19 cellular contexts compared by ENCODE assay signal in genomic region chr20:2463616-2464365, GRCh38.
"Had no signal": no experiment of that assay in that cellular context is flagged by ENCODE, and none has a peak within 500 bp of the region (broad histone marks: within the 10 kb centered on the region; RNA-seq: fewer than 3 reads in every experiment).

No MANE protein-coding gene starts in this region.

- ATAC-seq: left lung; stimulated activated naive CD8-positive, alpha-beta T cell treated with anti-CD3 and anti-CD28 coated beads, Interleukin-15, amount 100 ng/mL, for 72 hours had no signal

- H2AFZ ChIP-seq: neural progenitor cell had no signal

- H3K4me3 Mint-ChIP-seq: activated B cell treated with CpG ODN at 0.5 μM for 24 hours; activated CD4-positive, alpha-beta T cell treated with anti-CD3 and anti-CD28 coated beads, Interleukin-2, amount 10 ng/mL, durations not matched to agents 24 days and 14 days; activated T-helper 1 cell treated with anti-CD3 and anti-CD28 coated beads, Interleukin-12 subunit alpha, Interleukin-12 subunit beta, Interleukin-2, Interleukin-4 antibody, amounts not matched to agents 30 ng/mL and 10 ng/mL and 1 ng/mL, durations not matched to agents 14 hours and 24 hours and 36 hours; naive B cell; neural progenitor cell; stimulated activated naive CD8-positive, alpha-beta T cell treated with anti-CD3 and anti-CD28 coated beads, Interleukin-15, amount 100 ng/mL, for 72 hours; type B pancreatic cell had no signal

- H3K27me3 ChIP-seq: brain microvascular endothelial cell, left lung, neural progenitor cell, testis had no signal

- H3K9me3 ChIP-seq: left lung, testis had no signal

- H3K4me2 ChIP-seq: neural progenitor cell had no signal

- H3K27ac Mint-ChIP-seq: activated B cell treated with CpG ODN at 0.5 μM for 24 hours; activated CD4-positive, alpha-beta T cell treated with anti-CD3 and anti-CD28 coated beads, Interleukin-2, amount 10 ng/mL, durations not matched to agents 24 days and 14 days; activated T-helper 1 cell treated with anti-CD3 and anti-CD28 coated beads, Interleukin-12 subunit alpha, Interleukin-12 subunit beta, Interleukin-2, Interleukin-4 antibody, amounts not matched to agents 30 ng/mL and 10 ng/mL and 1 ng/mL, durations not matched to agents 14 hours and 24 hours and 36 hours; neural progenitor cell; progenitor cell of endocrine pancreas; type B pancreatic cell had no signal

- H3K9me3 Mint-ChIP-seq: activated B cell treated with CpG ODN at 0.5 μM for 24 hours; activated CD4-positive, alpha-beta T cell treated with anti-CD3 and anti-CD28 coated beads, Interleukin-2, amount 10 ng/mL, durations not matched to agents 24 days and 14 days; activated T-helper 1 cell treated with anti-CD3 and anti-CD28 coated beads, Interleukin-12 subunit alpha, Interleukin-12 subunit beta, Interleukin-2, Interleukin-4 antibody, amounts not matched to agents 30 ng/mL and 10 ng/mL and 1 ng/mL, durations not matched to agents 14 hours and 24 hours and 36 hours; naive B cell; neural progenitor cell; stimulated activated naive CD8-positive, alpha-beta T cell treated with anti-CD3 and anti-CD28 coated beads, Interleukin-15, amount 100 ng/mL, for 72 hours; type B pancreatic cell had no signal

- H3K4me3 ChIP-seq: coronary artery, left lung, neural progenitor cell, testis had no signal

- H3K9ac ChIP-seq: neural progenitor cell had no signal

- H3K27me3 Mint-ChIP-seq: activated B cell treated with CpG ODN at 0.5 μM for 24 hours; activated CD4-positive, alpha-beta T cell treated with anti-CD3 and anti-CD28 coated beads, Interleukin-2, amount 10 ng/mL, durations not matched to agents 24 days and 14 days; naive B cell; progenitor cell of endocrine pancreas; stimulated activated naive CD8-positive, alpha-beta T cell treated with anti-CD3 and anti-CD28 coated beads, Interleukin-15, amount 100 ng/mL, for 72 hours; type B pancreatic cell had no signal

- H3K27ac ChIP-seq: brain microvascular endothelial cell, coronary artery, left lung, neural progenitor cell, testis had no signal

- DNase-seq: activated B cell treated with CpG ODN at 0.5 μM for 24 hours; activated CD4-positive, alpha-beta T cell treated with anti-CD3 and anti-CD28 coated beads, Interleukin-2, amount 10 ng/mL, durations not matched to agents 24 days and 14 days; activated CD8-positive, alpha-beta memory T cell treated with anti-CD3 and anti-CD28 coated beads, Interleukin-2, amount 50 U/mL, for 4 hours; activated gamma-delta T cell treated with Interleukin-2 at 50 U/mL for 16 hours; aorta; brain microvascular endothelial cell; central memory CD4-positive, alpha-beta T cell; erythroblast; hypothalamus; left lung; mammary epithelial cell; naive B cell; stimulated activated naive CD8-positive, alpha-beta T cell treated with anti-CD3 and anti-CD28 coated beads, Interleukin-15, amount 100 ng/mL, for 72 hours; testis had no signal
